Comparison of ENCODE assay signal across 1 cellular context in genomic region chr7:98802088-98802780, GRCh38.
TF ChIP-seq lines count a peak whose summit lies in the region.

No MANE protein-coding gene starts in this region.

TF ChIP-seq in K562, 482 proteins besides CTCF, POLR2A, EP300 and RAD21 (continued from another document):
- TF ChIP-seq YY1 (IDR thresholded peaks at IDR 0.05; ENCODE audit: borderline replicate concordance in 1 of 3, control insufficient read depth in 1 of 3, extremely low read depth in 1 of 3, insufficient read depth in 3 of 3, insufficient read length in 1 of 3, insufficient replicate concordance in 2 of 3, low read depth in 1 of 3, low read length in 2 of 3) (peak in 1 of 3 experiments; percentile 21), RFX1 (IDR thresholded peaks at IDR 0.05) (peak; percentile 89), AFF1 (IDR thresholded peaks at IDR 0.05; ENCODE audit: low read depth in 1 of 2, partially characterized antibody in 2 of 2) (no peak), RNF219 (CRISPR knock-in tag; IDR thresholded peaks at IDR 0.05) (no peak), ZBTB5 (IDR thresholded peaks at IDR 0.05) (no peak), NUFIP1 (IDR thresholded peaks at IDR 0.05; ENCODE audit: partially characterized antibody) (no peak), TBP (optimal IDR thresholded peaks at IDR 0.05; ENCODE audit: low read depth, low read length) (no peak), NFIX (CRISPR knock-in tag; IDR thresholded peaks at IDR 0.05; ENCODE audit: low read depth) (peak; percentile 10; the same call in 1 of the 2 replicates), ZNF445 (CRISPR knock-in tag; IDR thresholded peaks at IDR 0.05; ENCODE audit: low read depth) (no peak), MEIS2 (IDR thresholded peaks at IDR 0.05; ENCODE audit: partially characterized antibody) (peak; percentile 70), MAFG (tag; conservative IDR thresholded peaks at IDR 0.05) (no peak), ZFX (CRISPR knock-in tag; IDR thresholded peaks at IDR 0.05) (no peak), POLR2G (IDR thresholded peaks at IDR 0.05; ENCODE audit: low read depth, low read length) (no peak), CAMTA2 (CRISPR knock-in tag; conservative IDR thresholded peaks at IDR 0.05) (no peak), CTBP1 (IDR thresholded peaks at IDR 0.05; ENCODE audit: borderline replicate concordance) (peak; percentile 28; the same call in 1 of the 2 replicates), ZNF79 (CRISPR knock-in tag; IDR thresholded peaks at IDR 0.05; ENCODE audit: low read depth) (no peak), ZNF140 (CRISPR knock-in tag; IDR thresholded peaks at IDR 0.05) (no peak), FOS (IDR thresholded peaks at IDR 0.05; ENCODE audit: extremely low read depth, insufficient read length) (no peak), FOXJ3 (CRISPR knock-in tag; IDR thresholded peaks at IDR 0.05) (peak; percentile 88), NFE2 (IDR thresholded peaks at IDR 0.05; ENCODE audit: low read depth) (peak; percentile 73), PKNOX1 (IDR thresholded peaks at IDR 0.05) (peak; percentile 80), DACH1 (IDR thresholded peaks at IDR 0.05; ENCODE audit: partially characterized antibody) (peak; percentile 29), ZNF408 (CRISPR knock-in tag; IDR thresholded peaks at IDR 0.05; ENCODE audit: low read depth) (no peak), LCOR (CRISPR knock-in tag; IDR thresholded peaks at IDR 0.05) (no peak), ZNF212 (CRISPR knock-in tag; IDR thresholded peaks at IDR 0.05) (no peak), SMAD1 (IDR thresholded peaks at IDR 0.05; ENCODE audit: low read depth, low read length, partially characterized antibody) (peak; percentile 79), BCL6 (CRISPR knock-in tag; IDR thresholded peaks at IDR 0.05) (no peak), ZNF133 (CRISPR knock-in tag; IDR thresholded peaks at IDR 0.05) (no peak), C11orf30 (IDR thresholded peaks at IDR 0.05; ENCODE audit: low read depth) (peak; percentile 39; the same call in 1 of the 2 replicates), PBX2 (CRISPR knock-in tag; IDR thresholded peaks at IDR 0.05; ENCODE audit: low read depth) (no peak), PBX2 (tag; conservative IDR thresholded peaks at IDR 0.05; ENCODE audit: low read depth) (0 out of 2 replicates have a peak, but pooled peaks have one; percentile 19)
